In the genomic region with DNA sequence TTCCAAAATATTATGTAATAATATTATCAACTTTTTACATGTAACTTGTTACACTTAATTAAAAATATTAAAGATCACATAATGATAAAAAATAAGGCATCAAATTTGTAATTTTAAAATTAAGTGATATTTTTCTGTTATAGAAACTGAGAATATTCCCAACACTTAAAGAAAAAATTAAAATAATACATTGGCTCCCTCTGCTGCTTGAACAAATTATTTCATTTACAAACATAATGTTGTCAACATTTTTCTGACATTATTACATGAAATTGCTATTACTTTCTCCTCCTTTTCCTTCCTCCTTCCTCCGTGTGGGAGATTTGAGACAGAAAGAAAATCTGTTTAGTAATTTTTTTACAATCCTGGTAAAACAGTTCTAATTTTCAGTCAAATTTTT, we compare ENCODE assay signal across 11 cellular contexts. TPM values are rescaled to one million over a fixed set of nuclear protein-coding genes. Genes with fewer than 3 reads are reported as not detected.
A peak's percentile ranks its signal among the peaks of the same experiment; 100 is the strongest.
DNase-seq lines count a peak whose midpoint lies in the region; ATAC-seq and TF ChIP-seq lines count a peak whose summit lies in the region.
"Had no signal": no experiment of that assay in that cellular context is flagged by ENCODE, and none has a peak within 500 bp of the region (broad histone marks: within the 10 kb centered on the region; RNA-seq: fewer than 3 reads in every experiment).

No MANE protein-coding gene starts in this region.

- H3K27ac ChIP-seq in neural progenitor cell = no peak overlapping the region
- no peak overlapping the region for H3K27ac ChIP-seq in naive thymus-derived CD4-positive, alpha-beta T cell (ENCODE audit: low read depth, low read length)

- H3K27me3 ChIP-seq in neural progenitor cell = no peaks in the 10 kb centered on the region
- H3K27me3 ChIP-seq in naive thymus-derived CD4-positive, alpha-beta T cell (ENCODE audit: control insufficient read depth in 2 of 2, insufficient read depth in 2 of 2, low read length in 2 of 2) = peaks cover 0 to under 1% of the 10 kb centered on the region in 2 donors

- H3K9me3 Mint-ChIP-seq in neural progenitor cell = no peaks in the 10 kb centered on the region
- no peaks in the 10 kb centered on the region for H3K9me3 Mint-ChIP-seq in naive thymus-derived CD8-positive, alpha-beta T cell
- peaks cover 0 to 10% (median 0%) of the 10 kb centered on the region in 11 donors for H3K9me3 Mint-ChIP-seq in naive thymus-derived CD4-positive, alpha-beta T cell

- no peak overlapping the region for H3K4me2 ChIP-seq in neural progenitor cell

- H3K4me1 Mint-ChIP-seq in neural progenitor cell = peaks cover under 1% of the 10 kb centered on the region
- no peaks in the 10 kb centered on the region for H3K4me1 Mint-ChIP-seq in naive thymus-derived CD8-positive, alpha-beta T cell
- no peaks in the 10 kb centered on the region for H3K4me1 Mint-ChIP-seq in naive thymus-derived CD4-positive, alpha-beta T cell

- CTCF ChIA-PET in naive thymus-derived CD4-positive, alpha-beta T cell (lab: Charles Lee) = no interaction called here

- no peaks in the 10 kb centered on the region for H4K20me1 ChIP-seq in neural progenitor cell (ENCODE audit: low read depth)

- H3F3A ChIP-seq in neural progenitor cell (ENCODE audit: low read depth) = no peaks in the 10 kb centered on the region

- no peak overlapping the region for H3K4me3 Mint-ChIP-seq in neural progenitor cell
- no peak overlapping the region for H3K4me3 Mint-ChIP-seq in naive thymus-derived CD8-positive, alpha-beta T cell
- H3K4me3 Mint-ChIP-seq in naive thymus-derived CD4-positive, alpha-beta T cell = no peak overlapping the region

- intact Hi-C loops in naive thymus-derived CD4-positive, alpha-beta T cell (cut with micrococcal nuclease) = no loop called here

- DNase-seq in GM10266 (ENCODE audit: extremely low spot score) (no peak), NCI-H1694 treated with DMSO at 0.1 percent for 48 hours (lab: John Stamatoyannopoulos, UW) (peak; percentile 9), dermis microvascular lymphatic vessel endothelial cell (ENCODE audit: low read depth in 2 of 2) (peak; percentile 7 to 14), neural progenitor cell (ENCODE audit: low spot score) (no peak), COLO668 (lab: John Stamatoyannopoulos, UW; ENCODE audit: unreplicated experiment) (no peak)
- DNase-seq in naive thymus-derived CD8-positive, alpha-beta T cell = no peak
- no peak for DNase-seq in naive thymus-derived CD4-positive, alpha-beta T cell
- DNase-seq: activated CD4-positive, CD25-positive, alpha-beta regulatory T cell treated with anti-CD3 and anti-CD28 coated beads, Interleukin-2, amount 50 U/mL, for 72 hours; left colon; NCI-H2029 treated with DMSO at 0.1 percent for 48 hours had no signal

- no peaks in the 10 kb centered on the region for H3K36me3 Mint-ChIP-seq in neural progenitor cell
- H3K36me3 Mint-ChIP-seq in naive thymus-derived CD8-positive, alpha-beta T cell = no peaks in the 10 kb centered on the region
- H3K36me3 Mint-ChIP-seq in naive thymus-derived CD4-positive, alpha-beta T cell = no peaks in the 10 kb centered on the region

- peak; percentile 17 for TF ChIP-seq CTCF in GM10266 (IDR thresholded peaks at IDR 0.05; ENCODE audit: control insufficient read depth, insufficient read depth, low read depth, missing control alignments)
- TF ChIP-seq CTCF in neural progenitor cell (IDR thresholded peaks at IDR 0.05) = peak; percentile 48

- no peak overlapping the region for H3K9ac ChIP-seq in neural progenitor cell

- H3K9me3 ChIP-seq in neural progenitor cell (ENCODE audit: low read depth) = no peaks in the 10 kb centered on the region
- H3K9me3 ChIP-seq in naive thymus-derived CD4-positive, alpha-beta T cell (ENCODE audit: control insufficient read depth in 2 of 3, low read length in 3 of 3) = no peaks in the 10 kb centered on the region

- H2AFZ ChIP-seq in neural progenitor cell (replicated peaks) = no peak overlapping the region

- POLR2A ChIA-PET in naive thymus-derived CD8-positive, alpha-beta T cell (lab: Charles Lee) = no interaction called here
- POLR2A ChIA-PET in naive thymus-derived CD4-positive, alpha-beta T cell (lab: Charles Lee) = no interaction called here

- no peak overlapping the region for H3K4me3 ChIP-seq in neural progenitor cell
- H3K4me3 ChIP-seq in naive thymus-derived CD4-positive, alpha-beta T cell (ENCODE audit: low read length) = no peak overlapping the region

- H3K27me3 Mint-ChIP-seq in neural progenitor cell (ENCODE audit: insufficient read depth, low read depth) = no peaks in the 10 kb centered on the region
- peaks cover 0 to 8% (median 3%) of the 10 kb centered on the region in 5 donors for H3K27me3 Mint-ChIP-seq in naive thymus-derived CD8-positive, alpha-beta T cell
- H3K27me3 Mint-ChIP-seq in naive thymus-derived CD4-positive, alpha-beta T cell = no peaks in the 10 kb centered on the region

- H3K36me3 ChIP-seq in neural progenitor cell = no peaks in the 10 kb centered on the region
- H3K36me3 ChIP-seq in naive thymus-derived CD4-positive, alpha-beta T cell (ENCODE audit: control insufficient read depth in 2 of 3, insufficient read depth in 3 of 3, low read length in 3 of 3) = no peaks in the 10 kb centered on the region

- no peak overlapping the region for H3K27ac Mint-ChIP-seq in neural progenitor cell
- no peak overlapping the region for H3K27ac Mint-ChIP-seq in naive thymus-derived CD8-positive, alpha-beta T cell
- no peak overlapping the region for H3K27ac Mint-ChIP-seq in naive thymus-derived CD4-positive, alpha-beta T cell

- H3K79me2 ChIP-seq in neural progenitor cell (ENCODE audit: low read depth) = no peaks in the 10 kb centered on the region

- ATAC-seq in GM18520 (IDR thresholded peaks at IDR 0.05; ENCODE audit: unreplicated experiment) = no peak
- no peak for ATAC-seq in naive thymus-derived CD8-positive, alpha-beta T cell
- no peak for ATAC-seq in naive thymus-derived CD4-positive, alpha-beta T cell
- ATAC-seq: left colon had no signal

- H3K4me1 ChIP-seq in neural progenitor cell = no peaks in the 10 kb centered on the region
- H3K4me1 ChIP-seq in naive thymus-derived CD4-positive, alpha-beta T cell (ENCODE audit: control insufficient read depth in 2 of 2, insufficient read depth in 2 of 2, low read length in 2 of 2) = no peaks in the 10 kb centered on the region

RNA-seq across cellular contexts. Expression of a gene that starts 42.3 kb away (rescaled TPM):
- total RNA-seq in dermis microvascular lymphatic vessel endothelial cell = 1.2 and 2.9 TPM in 2 replicates
- 5.5 and 7.0 TPM in 2 replicates for total RNA-seq in neural progenitor cell (ENCODE audit: low replicate concordance)
- total RNA-seq in naive thymus-derived CD8-positive, alpha-beta T cell = not detected
- not detected for polyA plus RNA-seq in naive thymus-derived CD8-positive, alpha-beta T cell
- total RNA-seq in naive thymus-derived CD4-positive, alpha-beta T cell = not detected
- polyA plus RNA-seq in naive thymus-derived CD4-positive, alpha-beta T cell = not detected

Comparison
In these comparisons a context has a peak if more than half of its experiments do, and no peak if none do; other contexts are left out.
1. DNase-seq: peak in NCI-H1694 treated with DMSO at 0.1 percent for 48 hours (single experiment) and dermis microvascular lymphatic vessel endothelial cell (2 of 2); none in GM10266 (single experiment), neural progenitor cell (single experiment), naive thymus-derived CD8-positive, alpha-beta T cell (0 of 10), COLO668 (single experiment) and naive thymus-derived CD4-positive, alpha-beta T cell (0 of 9).